24 cellular contexts compared by ENCODE assay signal in the genomic region with DNA sequence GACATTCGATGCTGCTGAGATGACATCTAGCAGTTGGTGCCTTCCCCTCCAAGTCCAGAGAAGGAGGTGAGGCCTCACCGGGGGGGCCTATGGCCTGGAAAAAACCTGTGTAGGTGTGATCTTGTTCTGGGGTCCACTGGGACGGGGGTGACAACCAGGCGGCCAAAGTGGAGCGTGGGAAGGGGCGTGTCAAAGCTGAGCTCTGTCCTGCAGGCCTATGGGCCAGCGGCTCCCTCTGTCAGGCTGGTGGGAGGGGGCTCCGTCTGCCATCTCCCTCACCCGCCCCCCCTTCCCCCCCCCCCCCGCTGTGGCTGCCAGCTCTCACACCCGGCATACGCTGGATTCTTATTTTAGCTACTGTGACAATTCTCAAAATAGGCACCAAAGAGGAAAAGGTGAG. TPM values are rescaled to one million over a fixed set of nuclear protein-coding genes. Genes with fewer than 3 reads are reported as not detected.
DNase-seq lines count a peak whose midpoint lies in the region; ATAC-seq and TF ChIP-seq lines count a peak whose summit lies in the region.
"Had no signal": no experiment of that assay in that cellular context is flagged by ENCODE, and none has a peak within 500 bp of the region (broad histone marks: within the 10 kb centered on the region; RNA-seq: fewer than 3 reads in every experiment).

No MANE protein-coding gene starts in this region.

- no peak for TF ChIP-seq EP300 in suprapubic skin (IDR thresholded peaks at IDR 0.05)

- no peak overlapping the region for H3K27ac Mint-ChIP-seq in activated CD8-positive, alpha-beta memory T cell treated with anti-CD3 and anti-CD28 coated beads, Interleukin-2, amount 10 ng/mL, durations not matched to agents 7 days and 5 days
- H3K27ac Mint-ChIP-seq: CD14-positive monocyte; CD8-positive, alpha-beta memory T cell had no signal

- intact Hi-C loops in OCI-LY7 (cut with micrococcal nuclease; ENCODE audit: unreplicated experiment), result no loop called here

- DNase-seq in activated CD8-positive, alpha-beta memory T cell treated with anti-CD3 and anti-CD28 coated beads, Interleukin-2, amount 50 U/mL, for 48 hours, result peak; percentile 13
- DNase-seq in activated CD8-positive, alpha-beta memory T cell treated with anti-CD3 and anti-CD28 coated beads, Interleukin-2, amount 10 ng/mL, durations not matched to agents 7 days and 5 days, result no peak
- no peak for DNase-seq in OCI-LY7 (ENCODE audit: low spot score)
- peak; percentile 55 for DNase-seq in mesenteric fat pad (ENCODE audit: low spot score)
- peak; percentile 24 to 45 for DNase-seq in suprapubic skin (ENCODE audit: low spot score in 2 of 2)
- no peak for DNase-seq in NCI-H2029 (lab: John Stamatoyannopoulos, UW)
- DNase-seq: 8988T; ACHN; BE2C; CD8-positive, alpha-beta memory T cell; DMS 273 treated with DMSO at 0.1 percent for 48 hours; DMS79 treated with DMSO at 0.1 percent for 48 hours; GF-D8; GOT3; KBM-7; NCI-H2029 treated with DMSO at 0.1 percent for 48 hours; NCI-H526 treated with DMSO at 0.1 percent for 48 hours; SHP77 had no signal

- H4K20me1 ChIP-seq in OCI-LY7 (ENCODE audit: insufficient read depth, low read length), result no peaks in the 10 kb centered on the region

- H3K9me3 ChIP-seq in OCI-LY7 (ENCODE audit: low read length) (no peaks in the 10 kb centered on the region), suprapubic skin (no peaks in the 10 kb centered on the region)
- H3K9me3 ChIP-seq: BE2C had no signal

- peaks cover 9% of the 10 kb centered on the region for H3K27me3 Mint-ChIP-seq in activated CD8-positive, alpha-beta memory T cell treated with anti-CD3 and anti-CD28 coated beads, Interleukin-2, amount 10 ng/mL, durations not matched to agents 7 days and 5 days

- no peak overlapping the region for H3K4me3 ChIP-seq in OCI-LY7 (ENCODE audit: low read depth, low read length, poor library complexity, severe bottlenecking)
- H3K4me3 ChIP-seq in suprapubic skin, result no peak overlapping the region

- no peak for ATAC-seq in activated CD8-positive, alpha-beta memory T cell treated with anti-CD3 and anti-CD28 coated beads, Interleukin-2, amount 10 ng/mL, durations not matched to agents 7 days and 5 days
- no peak for ATAC-seq in GM19023 (IDR thresholded peaks at IDR 0.05; ENCODE audit: unreplicated experiment)
- no peak for ATAC-seq in GM18517 (IDR thresholded peaks at IDR 0.05; ENCODE audit: unreplicated experiment)
- ATAC-seq: HCT116, Panc1 had no signal

- H3K9me2 ChIP-seq in OCI-LY7 (ENCODE audit: insufficient read depth, low read length), result no peaks in the 10 kb centered on the region

- CTCF ChIA-PET in activated CD8-positive, alpha-beta memory T cell treated with anti-CD3 and anti-CD28 coated beads, Interleukin-2, amount 10 ng/mL, durations not matched to agents 7 days and 5 days (lab: Charles Lee), result no interaction called here
- CTCF ChIA-PET in OCI-LY7 (lab: Charles Lee; ENCODE audit: unreplicated experiment), result no interaction called here

- 50% methylated on average over 12 of the region's 12 CpGs for WGBS in suprapubic skin

- H3K4me2 ChIP-seq in OCI-LY7 (ENCODE audit: low read length), result peak overlapping the region; percentile 23; the same call in 1 of the 2 replicates

- H3K4me1 ChIP-seq in OCI-LY7 (ENCODE audit: insufficient read depth, low read length, poor library complexity, severe bottlenecking), result peaks cover 11% of the 10 kb centered on the region
- peaks cover 5% of the 10 kb centered on the region for H3K4me1 ChIP-seq in suprapubic skin
- H3K4me1 ChIP-seq: BE2C had no signal

- no peak overlapping the region for H3K27ac ChIP-seq in OCI-LY7 (ENCODE audit: low read depth, low read length, poor library complexity, severe bottlenecking)
- H3K27ac ChIP-seq in suprapubic skin, result no peak overlapping the region
- H3K27ac ChIP-seq: RWPE1 had no signal

- H3K4me3 Mint-ChIP-seq in activated CD8-positive, alpha-beta memory T cell treated with anti-CD3 and anti-CD28 coated beads, Interleukin-2, amount 10 ng/mL, durations not matched to agents 7 days and 5 days, result no peak overlapping the region
- H3K4me3 Mint-ChIP-seq: CD8-positive, alpha-beta memory T cell had no signal

- POLR2A ChIA-PET in OCI-LY7 (lab: Charles Lee), result interaction anchor here (0.6 to 0.7 kb wide), 2 partner anchors 33 to 1198 kb away, joined by 3 to 4 read pairs; no protein-coding TSS in a partner anchor

- no TSS peak for BruUV-seq in OCI-LY7 (replicated peaks; lab: Mats Ljungman, UMichigan)

- TF ChIP-seq CTCF in OCI-LY7 (conservative IDR thresholded peaks at IDR 0.05; ENCODE audit: low read length) (no peak), suprapubic skin (IDR thresholded peaks at IDR 0.05) (no peak)

- H3K36me3 ChIP-seq in OCI-LY7 (ENCODE audit: insufficient read depth, low read length) (no peaks in the 10 kb centered on the region), suprapubic skin (no peaks in the 10 kb centered on the region)
- H3K36me3 ChIP-seq: BE2C had no signal

- no peaks in the 10 kb centered on the region for H3K4me1 Mint-ChIP-seq in activated CD8-positive, alpha-beta memory T cell treated with anti-CD3 and anti-CD28 coated beads, Interleukin-2, amount 10 ng/mL, durations not matched to agents 7 days and 5 days
- H3K4me1 Mint-ChIP-seq: CD14-positive monocyte; CD8-positive, alpha-beta memory T cell had no signal

- H3K79me2 ChIP-seq in OCI-LY7 (ENCODE audit: insufficient read depth, low read depth, low read length), result no peaks in the 10 kb centered on the region

- peaks cover 44% of the 10 kb centered on the region for H3K27me3 ChIP-seq in suprapubic skin
- H3K27me3 ChIP-seq: BE2C had no signal

- no peaks in the 10 kb centered on the region for H3K9me3 Mint-ChIP-seq in activated CD8-positive, alpha-beta memory T cell treated with anti-CD3 and anti-CD28 coated beads, Interleukin-2, amount 10 ng/mL, durations not matched to agents 7 days and 5 days (ENCODE audit: low read depth)

- no peaks in the 10 kb centered on the region for H3K36me3 Mint-ChIP-seq in activated CD8-positive, alpha-beta memory T cell treated with anti-CD3 and anti-CD28 coated beads, Interleukin-2, amount 10 ng/mL, durations not matched to agents 7 days and 5 days
- H3K36me3 Mint-ChIP-seq: CD14-positive monocyte; CD8-positive, alpha-beta memory T cell had no signal

- TF ChIP-seq POLR2A in suprapubic skin (IDR thresholded peaks at IDR 0.05), result no peak

- H2AFZ ChIP-seq in OCI-LY7 (ENCODE audit: low read length), result no peak overlapping the region

RNA-seq across cellular contexts. Expression of gene UQCRFS1, which starts 56.7 kb away (rescaled TPM):
- total RNA-seq in activated CD8-positive, alpha-beta memory T cell treated with anti-CD3 and anti-CD28 coated beads, Interleukin-2, amount 10 ng/mL, durations not matched to agents 7 days and 5 days, result 10 to 100 TPM; 33.6 to 39.7 TPM
- total RNA-seq in OCI-LY7 (2014; rRNA removed; shearing (Covaris generic)), result 32.6 and 40.6 TPM in 2 replicates
- total RNA-seq in OCI-LY7 (2022) (40.0 and 42.6 TPM in 2 replicates), mesenteric fat pad (36.7 TPM), suprapubic skin (10 to 100 TPM; 24.9 to 45.8 (median 40.1) TPM)

Comparison
In these comparisons a context has a peak if more than half of its experiments do, and no peak if none do; other contexts are left out.
1. DNase-seq: peak in activated CD8-positive, alpha-beta memory T cell treated with anti-CD3 and anti-CD28 coated beads, Interleukin-2, amount 50 U/mL, for 48 hours (single experiment), mesenteric fat pad (single experiment) and suprapubic skin (2 of 2); none in activated CD8-positive, alpha-beta memory T cell treated with anti-CD3 and anti-CD28 coated beads, Interleukin-2, amount 10 ng/mL, durations not matched to agents 7 days and 5 days (single experiment), OCI-LY7 (single experiment) and NCI-H2029 (single experiment).